21 cellular contexts compared by ENCODE assay signal in the genomic region with DNA sequence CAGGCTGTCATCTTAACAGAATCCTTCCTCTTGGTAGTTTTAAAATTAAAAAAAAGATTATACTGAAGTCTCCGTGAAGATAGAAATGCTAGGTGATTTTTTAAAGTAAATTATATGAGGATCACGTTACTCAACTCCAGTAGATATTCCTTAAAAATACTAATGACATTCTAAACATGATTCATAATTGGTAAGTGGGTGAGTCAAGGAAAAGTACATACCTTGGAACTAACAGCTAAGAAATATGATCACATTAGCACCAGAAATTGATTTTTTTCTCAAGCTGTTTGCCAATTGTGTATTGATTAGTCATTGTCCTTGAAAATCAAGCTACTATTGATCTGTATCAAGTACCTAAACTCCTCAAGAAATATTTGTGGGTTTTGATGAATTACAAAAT.
"Had no signal": no experiment of that assay in that cellular context is flagged by ENCODE, and none has a peak within 500 bp of the region (broad histone marks: within the 10 kb centered on the region; RNA-seq: fewer than 3 reads in every experiment).

No MANE protein-coding gene starts in this region.

- DNase-seq: activated CD4-positive, alpha-beta T cell treated with anti-CD3 and anti-CD28 coated beads for 48 hours; activated CD4-positive, alpha-beta T cell treated with anti-CD3 and anti-CD28 coated beads, Interleukin-2, amount 50 U/mL, for 4 hours; activated CD8-positive, alpha-beta memory T cell treated with anti-CD3 and anti-CD28 coated beads, Interleukin-2, amount 50 U/mL, for 48 hours; activated CD8-positive, alpha-beta T cell treated with anti-CD3 and anti-CD28 coated beads, Interleukin-2, amount 10 ng/mL, durations not matched to agents 7 days and 5 days; activated naive CD4-positive, alpha-beta T cell; activated T-cell treated with anti-CD3 and anti-CD28 coated beads, Interleukin-2, amount 50 U/mL, for 1 hour; aorta; body of pancreas; Kasumi-1; NCI-H1092; NCI-H1417; NCI-H1930; NCI-H2107; NCI-H510A treated with DMSO at 0.1 percent for 48 hours; NCI-H69; NK-92 treated with Interleukin-12 subunit alpha and Interleukin-12 subunit beta, amount 100 ng/mL, for 24 hours; OCI-M1; Peyer's patch; SHP77 treated with DMSO at 0.1 percent for 48 hours had no signal

- H3K4me3 ChIP-seq: body of pancreas, cardiac muscle cell, Peyer's patch had no signal

- H3K27ac ChIP-seq: body of pancreas, cardiac muscle cell, Peyer's patch had no signal

- H3K9me3 ChIP-seq: body of pancreas, Peyer's patch had no signal

- ATAC-seq: activated CD4-positive, CD25-positive, alpha-beta regulatory T cell treated with anti-CD3 and anti-CD28 coated beads, Interleukin-2, amount 50 U/mL, for 24 hours; activated CD8-positive, alpha-beta T cell treated with anti-CD3 and anti-CD28 coated beads, Interleukin-2, amount 10 ng/mL, durations not matched to agents 7 days and 5 days; body of pancreas had no signal

- H3K4me1 ChIP-seq: body of pancreas, Peyer's patch had no signal
